ENCODE assay signal across 1 cellular context in genomic region chr22:40498454-40499186, GRCh38.
TF ChIP-seq lines count a peak whose summit lies in the region.

No MANE protein-coding gene starts in this region.

TF ChIP-seq in A549, 52 proteins besides CTCF, POLR2A, EP300 and RAD21 (continued from another document):
- TF ChIP-seq HOXB5 (CRISPR knock-in tag; IDR thresholded peaks at IDR 0.05), result 0 out of 2 replicates have a peak, but pooled peaks have one; percentile 20
- no peak for TF ChIP-seq HMGXB4 (CRISPR knock-in tag; IDR thresholded peaks at IDR 0.05; ENCODE audit: borderline replicate concordance)
